Comparison of ENCODE assay signal across 8 cellular contexts in the genomic region with DNA sequence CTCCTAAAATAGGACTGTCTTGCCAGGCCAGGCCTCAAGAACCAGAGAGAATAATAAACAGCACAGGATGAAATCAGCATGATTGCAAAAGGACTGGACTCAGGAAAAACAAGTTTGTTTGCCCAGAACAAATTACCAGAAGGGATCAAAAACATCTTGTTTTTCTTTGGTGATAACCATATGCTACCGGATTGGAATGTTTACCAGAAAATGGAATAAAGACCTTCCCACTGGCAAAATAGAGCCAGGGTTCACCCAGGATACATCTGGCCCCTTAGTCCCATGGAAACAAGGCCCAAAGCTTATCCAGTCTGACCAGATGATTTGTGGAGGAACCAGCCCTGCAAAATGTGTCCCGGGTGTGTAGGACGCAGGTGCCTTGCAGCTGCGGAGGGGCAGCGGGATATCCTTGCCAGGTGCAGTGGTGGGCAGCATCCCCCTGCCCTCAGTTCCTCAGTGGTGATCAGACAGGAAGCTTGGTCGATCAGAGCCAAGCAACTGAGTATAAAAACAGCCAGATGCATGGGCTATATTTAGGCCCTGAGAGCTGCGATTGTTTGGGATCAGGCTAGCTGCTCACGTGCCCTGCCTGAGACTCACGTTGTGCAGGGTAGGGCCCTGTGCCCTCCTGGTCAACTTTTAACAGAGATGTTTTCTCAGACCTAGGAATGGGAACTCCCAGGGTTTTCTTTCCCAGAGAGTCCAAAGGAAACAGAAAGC. TPM values are rescaled to one million over a fixed set of nuclear protein-coding genes. Genes with fewer than 3 reads are reported as not detected.
DNase-seq lines count a peak whose midpoint lies in the region; ATAC-seq and TF ChIP-seq lines count a peak whose summit lies in the region.

No MANE protein-coding gene starts in this region.

- peak in 1 of 4 donors; percentile 71 for TF ChIP-seq EP300 in upper lobe of left lung (IDR thresholded peaks at IDR 0.05)

- 27 to 30% methylated on average over 5 to 9 of the region's 9 CpGs for WGBS in upper lobe of left lung, 2 donors

- H3K4me3 Mint-ChIP-seq in activated CD4-positive, alpha-beta T cell treated with anti-CD3 and anti-CD28 coated beads, Interleukin-2, amount 10 ng/mL, durations not matched to agents 24 days and 14 days = peak overlapping the region; percentile 48
- H3K4me3 Mint-ChIP-seq in activated CD4-positive, alpha-beta T cell treated with anti-CD3 and anti-CD28 coated beads for 36 hours = no peak overlapping the region
- peak overlapping the region in 1 of 2 donors; percentile 45 for H3K4me3 Mint-ChIP-seq in effector memory CD8-positive, alpha-beta T cell

- peak overlapping the region; percentile 74 to 92 (median 86) for H3K27ac ChIP-seq in upper lobe of left lung

- intact Hi-C loops in activated CD4-positive, alpha-beta T cell treated with anti-CD3 and anti-CD28 coated beads, Interleukin-2, amount 10 ng/mL, durations not matched to agents 24 days and 14 days (cut with micrococcal nuclease) = no loop called here
- intact Hi-C loops in activated CD4-positive, alpha-beta T cell treated with anti-CD3 and anti-CD28 coated beads for 36 hours (cut with DNase I, micrococcal nuclease) = no loop called here

- H3K9me3 Mint-ChIP-seq in activated CD4-positive, alpha-beta T cell treated with anti-CD3 and anti-CD28 coated beads, Interleukin-2, amount 10 ng/mL, durations not matched to agents 24 days and 14 days = peaks cover 11% of the 10 kb centered on the region
- H3K9me3 Mint-ChIP-seq in activated CD4-positive, alpha-beta T cell treated with anti-CD3 and anti-CD28 coated beads for 36 hours (ENCODE audit: low read depth) = peaks cover 3% of the 10 kb centered on the region
- no peaks in the 10 kb centered on the region for H3K9me3 Mint-ChIP-seq in effector memory CD8-positive, alpha-beta T cell

- CTCF ChIA-PET in activated CD4-positive, alpha-beta T cell treated with anti-CD3 and anti-CD28 coated beads for 36 hours (lab: Charles Lee) = interaction anchor here (1.2 kb wide), 1 partner anchor 10 kb away, joined by 5 read pairs; no protein-coding TSS in a partner anchor

- peaks cover 21% of the 10 kb centered on the region for H3K4me1 Mint-ChIP-seq in activated CD4-positive, alpha-beta T cell treated with anti-CD3 and anti-CD28 coated beads, Interleukin-2, amount 10 ng/mL, durations not matched to agents 24 days and 14 days
- peaks cover 24% of the 10 kb centered on the region for H3K4me1 Mint-ChIP-seq in activated CD4-positive, alpha-beta T cell treated with anti-CD3 and anti-CD28 coated beads for 36 hours
- peaks cover 24 to 30% of the 10 kb centered on the region in 2 donors for H3K4me1 Mint-ChIP-seq in effector memory CD8-positive, alpha-beta T cell (ENCODE audit: low read depth in 2 of 2)

- H3K9me3 ChIP-seq in upper lobe of left lung = no peaks in the 10 kb centered on the region

- H3K4me1 ChIP-seq in upper lobe of left lung = peaks cover 67 to 83% (median 72%) of the 10 kb centered on the region in 4 donors

- peak; percentile 51 for DNase-seq in activated CD4-positive, alpha-beta T cell treated with anti-CD3 and anti-CD28 coated beads, Interleukin-2, amount 10 ng/mL, durations not matched to agents 24 days and 14 days
- no peak for DNase-seq in activated CD4-positive, alpha-beta T cell treated with anti-CD3 and anti-CD28 coated beads for 36 hours
- no peak for DNase-seq in effector memory CD8-positive, alpha-beta T cell
- DNase-seq in mucosa of gallbladder (ENCODE audit: low spot score) (peak; percentile 83), upper lobe of left lung (peak in 1 of 2 donors; percentile 47)
- no peak for DNase-seq in effector CD4-positive, alpha-beta T cell

- H3K27ac Mint-ChIP-seq in activated CD4-positive, alpha-beta T cell treated with anti-CD3 and anti-CD28 coated beads, Interleukin-2, amount 10 ng/mL, durations not matched to agents 24 days and 14 days = peak overlapping the region; percentile 11
- H3K27ac Mint-ChIP-seq in activated CD4-positive, alpha-beta T cell treated with anti-CD3 and anti-CD28 coated beads for 36 hours = no peak overlapping the region
- peak overlapping the region; percentile 64 to 84 for H3K27ac Mint-ChIP-seq in effector memory CD8-positive, alpha-beta T cell

- no peak for TF ChIP-seq POLR2A in upper lobe of left lung (IDR thresholded peaks at IDR 0.05)

- H3K27me3 Mint-ChIP-seq in activated CD4-positive, alpha-beta T cell treated with anti-CD3 and anti-CD28 coated beads, Interleukin-2, amount 10 ng/mL, durations not matched to agents 24 days and 14 days = peaks cover 9% of the 10 kb centered on the region
- no peaks in the 10 kb centered on the region for H3K27me3 Mint-ChIP-seq in activated CD4-positive, alpha-beta T cell treated with anti-CD3 and anti-CD28 coated beads for 36 hours
- no peaks in the 10 kb centered on the region for H3K27me3 Mint-ChIP-seq in effector memory CD8-positive, alpha-beta T cell

- no peak for ATAC-seq in activated CD4-positive, alpha-beta T cell treated with anti-CD3 and anti-CD28 coated beads for 36 hours
- no peak for ATAC-seq in effector memory CD8-positive, alpha-beta T cell (replicated peaks)
- ATAC-seq in upper lobe of left lung (ENCODE audit: low FRiP score in 2 of 2) (no peak), HG02852 (IDR thresholded peaks at IDR 0.05; ENCODE audit: unreplicated experiment) (no peak), GM21528 (IDR thresholded peaks at IDR 0.05; ENCODE audit: low FRiP score, unreplicated experiment) (no peak)

- no peak overlapping the region for H3K4me3 ChIP-seq in upper lobe of left lung

- POLR2A ChIA-PET in activated CD4-positive, alpha-beta T cell treated with anti-CD3 and anti-CD28 coated beads for 36 hours (lab: Charles Lee) = no interaction called here

- no peaks in the 10 kb centered on the region for H3K27me3 ChIP-seq in upper lobe of left lung

- H3K36me3 ChIP-seq in upper lobe of left lung = peaks cover 0 to 14% (median 10%) of the 10 kb centered on the region in 4 donors

- TF ChIP-seq CTCF in upper lobe of left lung (IDR thresholded peaks at IDR 0.05) = no peak

- H3K36me3 Mint-ChIP-seq in activated CD4-positive, alpha-beta T cell treated with anti-CD3 and anti-CD28 coated beads, Interleukin-2, amount 10 ng/mL, durations not matched to agents 24 days and 14 days (ENCODE audit: low read depth) = peaks cover 3% of the 10 kb centered on the region
- peaks cover 6% of the 10 kb centered on the region for H3K36me3 Mint-ChIP-seq in activated CD4-positive, alpha-beta T cell treated with anti-CD3 and anti-CD28 coated beads for 36 hours (ENCODE audit: low read depth)
- peaks cover 3% of the 10 kb centered on the region for H3K36me3 Mint-ChIP-seq in effector memory CD8-positive, alpha-beta T cell (ENCODE audit: insufficient read depth)

RNA-seq across cellular contexts. Expression of gene ZNF22, which starts 4.6 kb away (rescaled TPM):
- 26.0 and 26.7 TPM in 2 replicates for total RNA-seq in activated CD4-positive, alpha-beta T cell treated with anti-CD3 and anti-CD28 coated beads, Interleukin-2, amount 10 ng/mL, durations not matched to agents 24 days and 14 days
- 10 to 100 TPM; 18.8 to 21.6 TPM for total RNA-seq in activated CD4-positive, alpha-beta T cell treated with anti-CD3 and anti-CD28 coated beads for 36 hours
- 16.5 TPM for total RNA-seq in mucosa of gallbladder
- total RNA-seq in upper lobe of left lung = 10 to 100 TPM in 4 of 6 donors, 1 to 10 TPM in 2; 8.4 to 26.9 (median 18.4) TPM

RNA-seq across cellular contexts. Expression of gene DEPP1, which starts 17.5 kb away (rescaled TPM):
- total RNA-seq in activated CD4-positive, alpha-beta T cell treated with anti-CD3 and anti-CD28 coated beads, Interleukin-2, amount 10 ng/mL, durations not matched to agents 24 days and 14 days = 3.3 and 4.3 TPM in 2 replicates
- under 1 TPM; 0.28 to 0.34 TPM for total RNA-seq in activated CD4-positive, alpha-beta T cell treated with anti-CD3 and anti-CD28 coated beads for 36 hours
- total RNA-seq in mucosa of gallbladder = 45.8 TPM
- total RNA-seq in upper lobe of left lung = 100 to 1,000 TPM in 3 of 6 donors, 10 to 100 TPM in 3; 42.0 to 405 (median 95.6) TPM

RNA-seq across cellular contexts. Expression of gene RASSF4, which starts 36.5 kb away (rescaled TPM):
- total RNA-seq in activated CD4-positive, alpha-beta T cell treated with anti-CD3 and anti-CD28 coated beads, Interleukin-2, amount 10 ng/mL, durations not matched to agents 24 days and 14 days = 1.3 and 1.5 TPM in 2 replicates
- total RNA-seq in activated CD4-positive, alpha-beta T cell treated with anti-CD3 and anti-CD28 coated beads for 36 hours = 1 to 10 TPM; 1.0 to 1.3 TPM
- total RNA-seq in mucosa of gallbladder = 41.9 TPM
- 100 to 1,000 TPM in 1 of 6 donors, 10 to 100 TPM in 5; 23.4 to 194 (median 48.0) TPM for total RNA-seq in upper lobe of left lung

Comparison
In these comparisons a context has a peak if more than half of its experiments do, and no peak if none do; other contexts are left out.
1. DNase-seq: peak in activated CD4-positive, alpha-beta T cell treated with anti-CD3 and anti-CD28 coated beads, Interleukin-2, amount 10 ng/mL, durations not matched to agents 24 days and 14 days (single experiment) and mucosa of gallbladder (single experiment); none in activated CD4-positive, alpha-beta T cell treated with anti-CD3 and anti-CD28 coated beads for 36 hours (single experiment), effector memory CD8-positive, alpha-beta T cell (0 of 3) and effector CD4-positive, alpha-beta T cell (single experiment).